8 cellular contexts compared by ENCODE assay signal in the genomic region with DNA sequence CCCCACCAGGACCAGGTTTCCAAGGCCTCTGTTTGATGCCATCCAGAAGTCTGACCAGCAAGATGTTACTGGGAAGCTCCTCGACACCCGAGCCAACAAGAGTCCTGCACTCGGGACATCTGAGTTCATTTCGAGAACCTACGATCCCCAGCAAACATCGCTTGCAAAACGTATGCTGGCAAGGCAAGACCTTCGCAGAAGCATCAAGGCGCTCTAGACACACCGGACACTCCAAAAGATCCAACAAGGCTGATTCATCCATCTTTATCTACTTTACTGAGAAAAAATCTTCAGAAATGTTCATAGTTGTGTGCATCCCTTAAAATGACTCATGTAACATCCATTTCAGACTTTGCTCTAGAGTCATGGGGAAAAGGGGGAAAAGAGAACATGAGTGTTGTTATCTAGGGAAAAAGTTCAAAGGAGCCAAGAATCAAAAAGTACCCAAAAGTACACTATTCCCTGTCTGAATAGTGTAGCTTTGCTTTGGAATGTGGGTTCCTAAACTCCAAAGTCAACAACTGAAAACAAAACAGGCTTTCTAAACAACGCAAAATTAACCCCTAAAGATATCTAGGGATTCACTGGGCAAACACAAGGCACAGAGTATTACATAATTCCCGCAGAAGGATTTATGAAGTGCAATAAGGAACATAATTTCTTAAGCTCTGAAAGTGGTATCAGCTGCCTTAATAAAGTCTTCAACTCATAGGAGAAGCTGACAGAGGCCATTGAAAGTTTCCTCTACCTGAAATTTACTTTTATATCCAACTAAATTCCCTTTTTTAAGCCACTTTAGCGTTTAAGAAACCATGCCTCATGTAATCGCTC. TPM values are rescaled to one million over a fixed set of nuclear protein-coding genes. Genes with fewer than 3 reads are reported as not detected.
DNase-seq lines count a peak whose midpoint lies in the region; ATAC-seq and TF ChIP-seq lines count a peak whose summit lies in the region.

No MANE protein-coding gene starts in this region.

- POLR2A ChIA-PET in activated CD8-positive, alpha-beta T cell treated with anti-CD3 and anti-CD28 coated beads for 36 hours (lab: Charles Lee) = interaction anchor here (0.7 kb wide), 1 partner anchor 22 kb away, joined by 3 read pairs; no protein-coding TSS in a partner anchor

- peaks cover 30 to 75% (median 59%) of the 10 kb centered on the region in 4 donors for H3K4me1 ChIP-seq in stomach

- no peak overlapping the region for H3K27ac Mint-ChIP-seq in activated naive CD4-positive, alpha-beta T cell treated with anti-CD3 and anti-CD28 coated beads, Interleukin-2, amount 50 U/mL, for 24 hours
- H3K27ac Mint-ChIP-seq in activated CD8-positive, alpha-beta T cell treated with anti-CD3 and anti-CD28 coated beads for 36 hours = no peak overlapping the region
- H3K27ac Mint-ChIP-seq in immature natural killer cell = no peak overlapping the region

- H3K4me1 Mint-ChIP-seq in activated naive CD4-positive, alpha-beta T cell treated with anti-CD3 and anti-CD28 coated beads, Interleukin-2, amount 50 U/mL, for 24 hours = peaks cover 4% of the 10 kb centered on the region
- H3K4me1 Mint-ChIP-seq in activated CD8-positive, alpha-beta T cell treated with anti-CD3 and anti-CD28 coated beads for 36 hours (ENCODE audit: low read depth) = peaks cover 5% of the 10 kb centered on the region
- peaks cover 7 to 16% of the 10 kb centered on the region in 2 donors for H3K4me1 Mint-ChIP-seq in immature natural killer cell

- intact Hi-C loops in activated CD8-positive, alpha-beta T cell treated with anti-CD3 and anti-CD28 coated beads for 36 hours (cut with micrococcal nuclease) = no loop called here
- intact Hi-C loops in stomach (cut with DNase I; ENCODE audit: low total_unique reads) = no loop called here

- H3K9me3 ChIP-seq in stomach = no peaks in the 10 kb centered on the region

- no peak for TF ChIP-seq CTCF in activated CD8-positive, alpha-beta T cell treated with anti-CD3 and anti-CD28 coated beads for 36 hours (IDR thresholded peaks at IDR 0.05)
- TF ChIP-seq CTCF in stomach (IDR thresholded peaks at IDR 0.05) = no peak

- no peak for TF ChIP-seq EP300 in stomach (IDR thresholded peaks at IDR 0.05)

- peak overlapping the region; percentile 63 to 91 (median 82) for H3K4me3 ChIP-seq in stomach

- H3K36me3 Mint-ChIP-seq in activated naive CD4-positive, alpha-beta T cell treated with anti-CD3 and anti-CD28 coated beads, Interleukin-2, amount 50 U/mL, for 24 hours = no peaks in the 10 kb centered on the region
- H3K36me3 Mint-ChIP-seq in activated CD8-positive, alpha-beta T cell treated with anti-CD3 and anti-CD28 coated beads for 36 hours (ENCODE audit: low read depth) = no peaks in the 10 kb centered on the region
- no peaks in the 10 kb centered on the region for H3K36me3 Mint-ChIP-seq in immature natural killer cell

- H3K4me3 Mint-ChIP-seq in activated naive CD4-positive, alpha-beta T cell treated with anti-CD3 and anti-CD28 coated beads, Interleukin-2, amount 50 U/mL, for 24 hours = peak overlapping the region; percentile 77
- H3K4me3 Mint-ChIP-seq in activated CD8-positive, alpha-beta T cell treated with anti-CD3 and anti-CD28 coated beads for 36 hours = peak overlapping the region; percentile 72
- H3K4me3 Mint-ChIP-seq in immature natural killer cell = peak overlapping the region; percentile 23 to 92 (median 84)

- H3K27ac ChIP-seq in stomach = peak overlapping the region; percentile 52 to 98 (median 92)

- H3K27me3 ChIP-seq in stomach = no peaks in the 10 kb centered on the region

- peaks cover 35% of the 10 kb centered on the region for H3K27me3 Mint-ChIP-seq in activated naive CD4-positive, alpha-beta T cell treated with anti-CD3 and anti-CD28 coated beads, Interleukin-2, amount 50 U/mL, for 24 hours
- peaks cover 49% of the 10 kb centered on the region for H3K27me3 Mint-ChIP-seq in activated CD8-positive, alpha-beta T cell treated with anti-CD3 and anti-CD28 coated beads for 36 hours
- H3K27me3 Mint-ChIP-seq in immature natural killer cell (ENCODE audit: low read depth in 3 of 3) = peaks cover 2 to 19% (median 14%) of the 10 kb centered on the region in 3 donors

- no peak for ATAC-seq in activated CD8-positive, alpha-beta T cell treated with anti-CD3 and anti-CD28 coated beads for 36 hours
- ATAC-seq in HG02763 (IDR thresholded peaks at IDR 0.05; ENCODE audit: unreplicated experiment) (no peak), HG03025 (IDR thresholded peaks at IDR 0.05; ENCODE audit: low FRiP score, unreplicated experiment) (no peak)

- H3K9me3 Mint-ChIP-seq in activated naive CD4-positive, alpha-beta T cell treated with anti-CD3 and anti-CD28 coated beads, Interleukin-2, amount 50 U/mL, for 24 hours = no peaks in the 10 kb centered on the region
- H3K9me3 Mint-ChIP-seq in activated CD8-positive, alpha-beta T cell treated with anti-CD3 and anti-CD28 coated beads for 36 hours = no peaks in the 10 kb centered on the region
- no peaks in the 10 kb centered on the region for H3K9me3 Mint-ChIP-seq in immature natural killer cell

- CTCF ChIA-PET in activated CD8-positive, alpha-beta T cell treated with anti-CD3 and anti-CD28 coated beads for 36 hours (lab: Charles Lee) = interaction anchor here (1.0 to 1.5 kb wide), 3 partner anchors 8 to 345 kb away, joined by 3 to 7 read pairs (median 3); no protein-coding TSS in a partner anchor

- TF ChIP-seq POLR2A in stomach (IDR thresholded peaks at IDR 0.05) = no peak

- DNase-seq in activated naive CD4-positive, alpha-beta T cell treated with anti-CD3 and anti-CD28 coated beads, Interleukin-2, amount 50 U/mL, for 16 hours = no peak
- no peak for DNase-seq in activated CD8-positive, alpha-beta T cell treated with anti-CD3 and anti-CD28 coated beads for 36 hours
- DNase-seq in immature natural killer cell = no peak
- DNase-seq in stomach = no peak
- DNase-seq in stimulated activated CD4-positive, alpha-beta T cell treated with anti-CD3 and anti-CD28 coated beads, Interleukin-15, amount 100 ng/mL, for 24 hours = no peak

- WGBS in stomach, 5 donors = 20 to 35% (median 21%) methylated on average over 14 of the region's 14 CpGs

- peaks cover 0 to 8% (median under 1%) of the 10 kb centered on the region in 4 donors for H3K36me3 ChIP-seq in stomach

RNA-seq across cellular contexts. Expression of gene SH3RF1, which starts 1.6 kb away (rescaled TPM):
- total RNA-seq in activated CD8-positive, alpha-beta T cell treated with anti-CD3 and anti-CD28 coated beads for 36 hours = under 1 TPM; 0.34 TPM
- polyA plus RNA-seq in immature natural killer cell (1 to 10 TPM in 1 of 3 donors, under 1 TPM in 1, not detected in 1; 0.22 to 1.1 TPM), stomach (10 to 100 TPM in 1 of 3 donors, 1 to 10 TPM in 2; 3.4 to 13.6 (median 8.4) TPM)
- total RNA-seq in stomach = 10 to 100 TPM; 16.3 to 47.8 (median 29.5) TPM

Comparison
In these comparisons a context has a peak if more than half of its experiments do, and no peak if none do; other contexts are left out.
1. RNA of gene SH3RF1, which starts 1.6 kb away (total RNA-seq): 16.3 to 47.8 TPM in stomach; 0.34 TPM in activated CD8-positive, alpha-beta T cell treated with anti-CD3 and anti-CD28 coated beads for 36 hours; every median in the first group is over 10 times any median in the second.
2. Peak in every context shown above with its lines, with median percentiles within 50 percentile points of each other: H3K4me3 Mint-ChIP-seq.